9 cellular contexts compared by ENCODE assay signal in the genomic region with DNA sequence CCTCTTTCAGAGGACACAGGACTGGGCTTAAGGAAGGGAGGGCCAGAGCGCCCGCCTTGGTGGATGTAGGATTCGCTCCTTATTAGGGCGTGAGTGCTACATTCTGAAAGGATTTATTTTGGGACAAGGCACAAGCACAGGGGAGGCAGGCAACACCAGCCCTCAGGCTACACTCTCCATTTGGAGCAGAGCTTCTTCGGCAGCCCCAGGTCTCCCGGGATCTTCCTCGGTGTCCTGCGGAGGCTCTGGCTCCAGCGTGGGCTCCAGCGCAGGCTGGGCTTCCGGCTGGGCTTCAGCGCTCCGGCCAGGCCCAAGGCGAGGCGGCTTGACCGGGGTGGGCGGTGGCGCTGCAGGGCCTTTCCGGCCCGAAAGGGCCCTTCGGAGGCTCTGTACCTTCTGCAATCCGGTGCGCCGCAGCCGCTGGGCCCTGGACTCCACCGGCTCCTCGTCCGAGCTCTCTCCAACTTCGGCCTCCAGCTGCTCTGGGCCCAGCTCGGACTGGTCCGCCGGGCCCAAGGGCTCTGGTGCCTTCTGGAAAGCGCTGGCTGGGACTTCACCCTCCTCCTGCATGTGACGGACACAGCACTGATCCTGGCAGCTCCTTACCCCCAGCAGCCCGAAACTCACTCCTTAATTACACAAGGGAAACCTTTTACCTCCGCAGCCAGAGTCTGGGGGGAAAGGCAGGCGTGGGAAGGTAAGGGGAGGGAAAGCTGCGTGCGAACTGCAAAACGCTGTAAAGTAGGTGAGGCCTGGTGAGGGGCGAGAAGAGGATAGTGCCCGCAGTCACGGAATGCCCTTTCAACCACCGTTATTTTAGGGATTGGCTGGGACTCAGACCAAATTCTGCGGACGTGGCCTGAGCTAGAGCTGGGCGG. TPM values are rescaled to one million over a fixed set of nuclear protein-coding genes. Genes with fewer than 3 reads are reported as not detected.
DNase-seq lines count a peak whose midpoint lies in the region; ATAC-seq and TF ChIP-seq lines count a peak whose summit lies in the region.
"Had no signal": no experiment of that assay in that cellular context is flagged by ENCODE, and none has a peak within 500 bp of the region (broad histone marks: within the 10 kb centered on the region; RNA-seq: fewer than 3 reads in every experiment).

No MANE protein-coding gene starts in this region.

- peak overlapping the region; percentile 78 for H3K4me2 ChIP-seq in neural progenitor cell

- peak overlapping the region; percentile 42 for H3K4me3 ChIP-seq in neural progenitor cell

- no peaks in the 10 kb centered on the region for H3K79me2 ChIP-seq in neural progenitor cell (ENCODE audit: low read depth)

- no peak for TF ChIP-seq CTCF in CD4-positive, alpha-beta T cell (IDR thresholded peaks at IDR 0.05)
- TF ChIP-seq CTCF in RWPE1 (conservative IDR thresholded peaks at IDR 0.05; ENCODE audit: low read depth) (no peak), neural progenitor cell (IDR thresholded peaks at IDR 0.05) (peak; percentile 12)

- peaks cover 56% of the 10 kb centered on the region for H3F3A ChIP-seq in neural progenitor cell (ENCODE audit: low read depth)

- no peak for ATAC-seq in CD4-positive, alpha-beta T cell (ENCODE audit: poor library complexity)
- ATAC-seq in esophagus mucosa (peak; percentile 21), HG03565 (IDR thresholded peaks at IDR 0.05; ENCODE audit: unreplicated experiment) (no peak), HG03097 (IDR thresholded peaks at IDR 0.05; ENCODE audit: low FRiP score, unreplicated experiment) (no peak)

- no peaks in the 10 kb centered on the region for H3K9me3 ChIP-seq in CD4-positive, alpha-beta T cell (ENCODE audit: control insufficient read depth, low read length)
- H3K9me3 ChIP-seq in neural progenitor cell (ENCODE audit: low read depth) = no peaks in the 10 kb centered on the region

- intact Hi-C loops in CD4-positive, alpha-beta T cell (cut with DNase I, micrococcal nuclease) = no loop called here

- CTCF ChIA-PET in CD4-positive, alpha-beta T cell (lab: Charles Lee) = no interaction called here
- CTCF ChIA-PET in RWPE1 (lab: Yijun Ruan, JAX) = interaction anchor here (0.9 kb wide), 1 partner anchor 34 kb away, joined by 3 read pairs; no protein-coding TSS in a partner anchor

- peak overlapping the region; percentile 6 for H3K9ac ChIP-seq in neural progenitor cell

- H3K36me3 ChIP-seq in neural progenitor cell = no peaks in the 10 kb centered on the region

- no peak overlapping the region for H3K27ac ChIP-seq in CD4-positive, alpha-beta T cell (ENCODE audit: low read depth, low read length)
- H3K27ac ChIP-seq in RWPE1 (peak overlapping the region; percentile 99), neural progenitor cell (peak overlapping the region; percentile 63)

- peak overlapping the region; percentile 54 for H2AFZ ChIP-seq in neural progenitor cell (replicated peaks)

- DNase-seq in CD4-positive, alpha-beta T cell = no peak
- no peak for DNase-seq in RWPE1 (ENCODE audit: low spot score)
- peak; percentile 69 for DNase-seq in neural progenitor cell (ENCODE audit: low spot score)
- no peak for DNase-seq in anterior cingulate cortex (lab: John Stamatoyannopoulos, UW)
- no peak for DNase-seq in stimulated activated CD4-positive, alpha-beta T cell treated with anti-CD3 and anti-CD28 coated beads, Interleukin-1b, Interleukin-23, amount 100 ng/mL, for 48 hours

- H3K27me3 ChIP-seq in CD4-positive, alpha-beta T cell (ENCODE audit: control insufficient read depth, insufficient read depth, low read length) = peaks cover 47% of the 10 kb centered on the region
- H3K27me3 ChIP-seq in neural progenitor cell = no peaks in the 10 kb centered on the region

- H3K27ac Mint-ChIP-seq in CD4-positive, alpha-beta T cell = no peak overlapping the region
- peak overlapping the region; percentile 42 for H3K27ac Mint-ChIP-seq in neural progenitor cell

- peak overlapping the region; percentile 44 for H3K4me3 Mint-ChIP-seq in CD4-positive, alpha-beta T cell
- H3K4me3 Mint-ChIP-seq in neural progenitor cell = peak overlapping the region; percentile 77
- H3K4me3 Mint-ChIP-seq: central memory CD8-positive, alpha-beta T cell had no signal

- H3K9me3 Mint-ChIP-seq in CD4-positive, alpha-beta T cell = no peaks in the 10 kb centered on the region
- H3K9me3 Mint-ChIP-seq in neural progenitor cell = no peaks in the 10 kb centered on the region
- H3K9me3 Mint-ChIP-seq: central memory CD8-positive, alpha-beta T cell had no signal

- peaks cover 12% of the 10 kb centered on the region for H3K4me1 Mint-ChIP-seq in CD4-positive, alpha-beta T cell (ENCODE audit: low read depth)
- H3K4me1 Mint-ChIP-seq in neural progenitor cell = peaks cover 34% of the 10 kb centered on the region
- H3K4me1 Mint-ChIP-seq: central memory CD8-positive, alpha-beta T cell had no signal

- POLR2A ChIA-PET in CD4-positive, alpha-beta T cell (lab: Charles Lee) = no interaction called here
- POLR2A ChIA-PET in RWPE1 (lab: Yijun Ruan, JAX; ENCODE audit: low non-redundant PET) = interaction anchor here (0.6 kb wide), 1 partner anchor 10 kb away, joined by 4 read pairs; no protein-coding TSS in a partner anchor

- H3K27me3 Mint-ChIP-seq in CD4-positive, alpha-beta T cell = peaks cover 78% of the 10 kb centered on the region
- peaks cover 15% of the 10 kb centered on the region for H3K27me3 Mint-ChIP-seq in neural progenitor cell (ENCODE audit: insufficient read depth, low read depth)

- H3K4me1 ChIP-seq in neural progenitor cell = peaks cover 38% of the 10 kb centered on the region

- H3K36me3 Mint-ChIP-seq in CD4-positive, alpha-beta T cell (ENCODE audit: low read depth) = no peaks in the 10 kb centered on the region
- no peaks in the 10 kb centered on the region for H3K36me3 Mint-ChIP-seq in neural progenitor cell

- H4K20me1 ChIP-seq in neural progenitor cell (ENCODE audit: low read depth) = no peaks in the 10 kb centered on the region

RNA-seq across cellular contexts. Expression of gene CAVIN3, which starts 1.1 kb away (rescaled TPM):
- total RNA-seq in CD4-positive, alpha-beta T cell = under 1 TPM in 1 of 2 experiments, not detected in 1; 0.27 TPM
- total RNA-seq in esophagus mucosa (11.8 TPM), neural progenitor cell (ENCODE audit: low replicate concordance) (2.9 and 12.2 TPM in 2 replicates)

RNA-seq across cellular contexts. Expression of gene CCKBR, which starts 59.6 kb away (rescaled TPM):
- total RNA-seq in CD4-positive, alpha-beta T cell = not detected
- total RNA-seq in esophagus mucosa = not detected
- 8.2 and 14.3 TPM in 2 replicates for total RNA-seq in neural progenitor cell (ENCODE audit: low replicate concordance)
